ENCODE assay signal across 9 cellular contexts in genomic region chr5:161966544-161966943, GRCh38.
DNase-seq lines count a peak whose midpoint lies in the region; TF ChIP-seq lines count a peak whose summit lies in the region.
"Had no signal": no experiment of that assay in that cellular context is flagged by ENCODE, and none has a peak within 500 bp of the region (broad histone marks: within the 10 kb centered on the region; RNA-seq: fewer than 3 reads in every experiment).

No MANE protein-coding gene starts in this region.

- no peaks in the 10 kb centered on the region for H3F3A ChIP-seq in Loucy (ENCODE audit: low read depth)

- no peak overlapping the region for H3K4me3 ChIP-seq in Loucy (ENCODE audit: low read length, poor library complexity, severe bottlenecking)

- no peaks in the 10 kb centered on the region for H3K36me3 ChIP-seq in Loucy (ENCODE audit: insufficient read depth, low read length)

- peak; percentile 33; the same call in 1 of the 3 replicates for TF ChIP-seq CTCF in GM12872 (IDR thresholded peaks at IDR 0.05; ENCODE audit: insufficient read depth, low read depth, low read length)
- TF ChIP-seq CTCF in Loucy (conservative IDR thresholded peaks at IDR 0.05; ENCODE audit: low read length): peak; percentile 28
- TF ChIP-seq CTCF in VCaP (conservative IDR thresholded peaks at IDR 0.05): peak; percentile 82

- H4K20me1 ChIP-seq in Loucy (ENCODE audit: insufficient read depth, low read length, poor library complexity, severe bottlenecking): no peaks in the 10 kb centered on the region

- H3K79me2 ChIP-seq in Loucy (ENCODE audit: insufficient read depth, low read length): no peaks in the 10 kb centered on the region

- H3K9me2 ChIP-seq in Loucy (replicated peaks; ENCODE audit: low read depth, low read length): no peaks in the 10 kb centered on the region

- no peaks in the 10 kb centered on the region for H3K27me3 ChIP-seq in Loucy (ENCODE audit: insufficient read depth, low read length, poor library complexity, severe bottlenecking)

- DNase-seq in middle frontal gyrus (ENCODE audit: extremely low spot score, low spot score) (peak; percentile 16), GF-D8 (lab: John Stamatoyannopoulos, UW) (no peak), GM19238 (ENCODE audit: insufficient read length, low spot score) (no peak)
- DNase-seq in activated CD4-positive, alpha-beta T cell treated with anti-CD3 and anti-CD28 coated beads for 4 hours: no peak
- DNase-seq in activated T-cell treated with anti-CD3 and anti-CD28 coated beads, Interleukin-2, amount 50 U/mL, for 1 hour: no peak
- DNase-seq: NCI-H2081 had no signal

- no peak overlapping the region for H3K27ac ChIP-seq in VCaP

- H2AFZ ChIP-seq in Loucy (ENCODE audit: low read length): no peak overlapping the region

- no peaks in the 10 kb centered on the region for H3K4me1 ChIP-seq in Loucy (ENCODE audit: insufficient read depth, low read length, poor library complexity, severe bottlenecking)

- no peaks in the 10 kb centered on the region for H3K9me3 ChIP-seq in Loucy (ENCODE audit: insufficient read depth, low read depth, low read length)

- H3K4me2 ChIP-seq in Loucy (ENCODE audit: low read depth, low read length, poor library complexity, severe bottlenecking): no peak overlapping the region

- no peak overlapping the region for H3K9ac ChIP-seq in Loucy (ENCODE audit: low read depth, low read length, poor library complexity, severe bottlenecking)

Comparison
In these comparisons a context has a peak if more than half of its experiments do, and no peak if none do; other contexts are left out.
1. CTCF ChIP-seq: peak in every context shown above with its lines; median percentile 82 in VCaP; 33 in GM12872; 28 in Loucy.